In the genomic region with DNA sequence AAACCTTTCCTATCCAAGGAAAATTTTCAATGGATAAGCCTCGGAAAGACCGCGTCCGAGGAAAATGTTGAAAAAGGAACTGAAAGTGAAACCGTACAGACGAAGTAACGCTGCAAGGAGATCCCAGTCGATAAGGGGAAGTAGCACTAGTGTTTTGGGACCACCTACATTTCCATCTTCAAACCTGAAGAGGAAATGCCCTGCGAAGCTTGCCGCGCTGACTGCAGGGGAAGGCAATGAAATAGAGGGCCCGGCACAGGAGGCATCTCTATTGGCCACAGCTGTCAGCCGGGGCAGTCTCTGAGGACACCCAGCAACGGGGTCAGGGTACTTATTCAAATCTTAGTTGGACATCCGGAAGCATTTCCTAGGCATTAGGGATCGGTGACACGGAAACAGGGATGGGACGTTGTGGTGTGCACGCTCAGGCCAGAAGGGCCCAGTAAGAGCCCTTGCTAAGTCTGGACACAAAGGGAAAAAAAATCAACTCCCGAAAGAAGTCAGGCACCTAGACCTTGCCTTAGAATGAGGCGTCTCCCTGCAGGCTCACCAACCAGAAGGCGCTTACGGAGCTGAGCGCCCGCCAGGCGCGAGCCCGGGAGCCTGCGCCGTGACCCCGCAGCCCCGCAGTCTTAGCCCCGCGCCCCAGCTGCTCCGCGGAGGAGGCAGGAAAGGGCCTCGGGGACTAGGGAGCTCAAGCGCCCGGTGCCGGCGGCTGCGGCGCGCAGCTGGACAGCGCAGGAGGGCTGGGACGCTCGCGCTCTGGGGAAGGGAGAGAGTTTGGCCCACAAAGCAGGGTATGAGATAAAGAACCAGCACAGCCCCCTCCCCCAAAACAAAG, we compare ENCODE assay signal across 1 cellular context.
TF ChIP-seq lines count a peak whose summit lies in the region.

No MANE protein-coding gene starts in this region.

TF ChIP-seq in HepG2, 621 proteins besides CTCF, POLR2A, EP300 and RAD21 (continued from another document and continues in another):
- TF ChIP-seq KDM2A (CRISPR knock-in tag; IDR thresholded peaks at IDR 0.05; ENCODE audit: borderline replicate concordance, low read depth) = no peak
- no peak for TF ChIP-seq RNF2 (conservative IDR thresholded peaks at IDR 0.05; ENCODE audit: low read depth)
- no peak for TF ChIP-seq KDM4B (CRISPR knock-in tag; IDR thresholded peaks at IDR 0.05)
- TF ChIP-seq ZNF577 (CRISPR knock-in tag; IDR thresholded peaks at IDR 0.05; ENCODE audit: borderline replicate concordance, low read depth) = no peak
- no peak for TF ChIP-seq RARA (CRISPR knock-in tag; IDR thresholded peaks at IDR 0.05)
- TF ChIP-seq SSRP1 (CRISPR knock-in tag; IDR thresholded peaks at IDR 0.05) = no peak
- no peak for TF ChIP-seq ZNF337 (CRISPR knock-in tag; IDR thresholded peaks at IDR 0.05; ENCODE audit: borderline replicate concordance, low read depth)
- no peak for TF ChIP-seq PAF1 (CRISPR knock-in tag; IDR thresholded peaks at IDR 0.05)
- no peak for TF ChIP-seq ZNF496 (CRISPR knock-in tag; IDR thresholded peaks at IDR 0.05; ENCODE audit: insufficient replicate concordance)
- no peak for TF ChIP-seq ZNF326 (CRISPR knock-in tag; IDR thresholded peaks at IDR 0.05; ENCODE audit: borderline replicate concordance)
- TF ChIP-seq ZBTB1 (CRISPR knock-in tag; IDR thresholded peaks at IDR 0.05; ENCODE audit: borderline replicate concordance) = no peak
- TF ChIP-seq HOXD1 (CRISPR knock-in tag; IDR thresholded peaks at IDR 0.05) = no peak
- TF ChIP-seq, protein P1, sequence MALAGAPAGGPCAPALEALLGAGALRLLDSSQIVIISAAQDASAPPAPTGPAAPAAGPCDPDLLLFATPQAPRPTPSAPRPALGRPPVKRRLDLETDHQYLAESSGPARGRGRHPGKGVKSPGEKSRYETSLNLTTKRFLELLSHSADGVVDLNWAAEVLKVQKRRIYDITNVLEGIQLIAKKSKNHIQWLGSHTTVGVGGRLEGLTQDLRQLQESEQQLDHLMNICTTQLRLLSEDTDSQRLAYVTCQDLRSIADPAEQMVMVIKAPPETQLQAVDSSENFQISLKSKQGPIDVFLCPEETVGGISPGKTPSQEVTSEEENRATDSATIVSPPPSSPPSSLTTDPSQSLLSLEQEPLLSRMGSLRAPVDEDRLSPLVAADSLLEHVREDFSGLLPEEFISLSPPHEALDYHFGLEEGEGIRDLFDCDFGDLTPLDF (CRISPR knock-in tag; IDR thresholded peaks at IDR 0.05) = no peak
- no peak for TF ChIP-seq HMG20B (CRISPR knock-in tag; conservative IDR thresholded peaks at IDR 0.05)
- no peak for TF ChIP-seq YEATS2 (CRISPR knock-in tag; IDR thresholded peaks at IDR 0.05; ENCODE audit: borderline replicate concordance)
- TF ChIP-seq ZNF383 (CRISPR knock-in tag; IDR thresholded peaks at IDR 0.05; ENCODE audit: borderline replicate concordance) = no peak
- TF ChIP-seq ZNF816 (CRISPR knock-in tag; IDR thresholded peaks at IDR 0.05; ENCODE audit: borderline replicate concordance) = no peak
- no peak for TF ChIP-seq CEBPB (IDR thresholded peaks at IDR 0.05; ENCODE audit: borderline replicate concordance, low read depth, low read length)
- TF ChIP-seq, protein P2, sequence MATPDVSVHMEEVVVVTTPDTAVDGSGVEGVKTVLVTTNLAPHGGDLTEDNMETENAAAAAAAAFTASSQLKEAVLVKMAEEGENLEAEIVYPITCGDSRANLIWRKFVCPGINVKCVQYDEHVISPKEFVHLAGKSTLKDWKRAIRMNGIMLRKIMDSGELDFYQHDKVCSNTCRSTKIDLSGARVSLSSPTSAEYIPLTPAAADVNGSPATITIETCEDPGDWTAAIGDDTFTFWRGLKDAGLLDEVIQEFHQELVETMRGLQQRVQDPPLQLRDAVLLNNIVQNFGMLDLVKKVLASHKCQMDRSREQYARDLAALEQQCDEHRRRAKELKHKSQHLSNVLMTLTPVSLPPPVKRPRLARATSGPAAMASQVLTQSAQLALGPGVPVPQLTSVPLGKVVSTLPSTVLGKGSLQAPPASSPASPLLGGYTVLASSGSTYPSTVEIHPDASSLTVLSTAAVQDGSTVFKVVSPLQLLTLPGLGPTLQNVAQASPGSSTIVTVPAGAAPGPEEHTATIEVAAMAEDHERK (CRISPR knock-in tag; IDR thresholded peaks at IDR 0.05; ENCODE audit: low read depth) = no peak
- TF ChIP-seq ONECUT2 (CRISPR knock-in tag; IDR thresholded peaks at IDR 0.05) = no peak
- no peak for TF ChIP-seq RARG (CRISPR knock-in tag; IDR thresholded peaks at IDR 0.05; ENCODE audit: low read depth)
- TF ChIP-seq TAF15 (IDR thresholded peaks at IDR 0.05; ENCODE audit: low read depth, low read length, poor library complexity, severe bottlenecking) = no peak
- 0 out of 2 replicates have a peak, but pooled peaks have one; percentile 42 for TF ChIP-seq NFYC (CRISPR knock-in tag; IDR thresholded peaks at IDR 0.05)
- TF ChIP-seq, protein P3, sequence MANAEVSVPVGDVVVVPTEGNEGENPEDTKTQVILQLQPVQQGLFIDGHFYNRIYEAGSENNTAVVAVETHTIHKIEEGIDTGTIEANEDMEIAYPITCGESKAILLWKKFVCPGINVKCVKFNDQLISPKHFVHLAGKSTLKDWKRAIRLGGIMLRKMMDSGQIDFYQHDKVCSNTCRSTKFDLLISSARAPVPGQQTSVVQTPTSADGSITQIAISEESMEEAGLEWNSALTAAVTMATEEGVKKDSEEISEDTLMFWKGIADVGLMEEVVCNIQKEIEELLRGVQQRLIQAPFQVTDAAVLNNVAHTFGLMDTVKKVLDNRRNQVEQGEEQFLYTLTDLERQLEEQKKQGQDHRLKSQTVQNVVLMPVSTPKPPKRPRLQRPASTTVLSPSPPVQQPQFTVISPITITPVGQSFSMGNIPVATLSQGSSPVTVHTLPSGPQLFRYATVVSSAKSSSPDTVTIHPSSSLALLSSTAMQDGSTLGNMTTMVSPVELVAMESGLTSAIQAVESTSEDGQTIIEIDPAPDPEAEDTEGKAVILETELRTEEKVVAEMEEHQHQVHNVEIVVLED (CRISPR knock-in tag; IDR thresholded peaks at IDR 0.05; ENCODE audit: borderline replicate concordance) = no peak
- no peak for TF ChIP-seq HMGA1 (CRISPR knock-in tag; conservative IDR thresholded peaks at IDR 0.05)
- TF ChIP-seq ZNF629 (CRISPR knock-in tag; conservative IDR thresholded peaks at IDR 0.05) = no peak
- TF ChIP-seq ZNF121 (CRISPR knock-in tag; IDR thresholded peaks at IDR 0.05) = peak; percentile 19; the same call in 1 of the 2 replicates
- no peak for TF ChIP-seq ZNF720 (CRISPR knock-in tag; IDR thresholded peaks at IDR 0.05)
- TF ChIP-seq, protein P4, sequence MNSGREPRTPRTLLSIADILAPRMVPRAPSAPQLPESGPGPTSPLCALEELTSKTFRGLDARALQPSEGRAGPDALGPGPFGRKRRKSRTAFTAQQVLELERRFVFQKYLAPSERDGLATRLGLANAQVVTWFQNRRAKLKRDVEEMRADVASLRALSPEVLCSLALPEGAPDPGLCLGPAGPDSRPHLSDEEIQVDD (CRISPR knock-in tag; IDR thresholded peaks at IDR 0.05; ENCODE audit: borderline replicate concordance) = no peak
- TF ChIP-seq AHR (CRISPR knock-in tag; IDR thresholded peaks at IDR 0.05) = no peak; the same call in 1 of the 2 replicates
- no peak; the same call in 1 of the 2 replicates for TF ChIP-seq RXRB (CRISPR knock-in tag; IDR thresholded peaks at IDR 0.05; ENCODE audit: borderline replicate concordance)
- TF ChIP-seq, protein P5, sequence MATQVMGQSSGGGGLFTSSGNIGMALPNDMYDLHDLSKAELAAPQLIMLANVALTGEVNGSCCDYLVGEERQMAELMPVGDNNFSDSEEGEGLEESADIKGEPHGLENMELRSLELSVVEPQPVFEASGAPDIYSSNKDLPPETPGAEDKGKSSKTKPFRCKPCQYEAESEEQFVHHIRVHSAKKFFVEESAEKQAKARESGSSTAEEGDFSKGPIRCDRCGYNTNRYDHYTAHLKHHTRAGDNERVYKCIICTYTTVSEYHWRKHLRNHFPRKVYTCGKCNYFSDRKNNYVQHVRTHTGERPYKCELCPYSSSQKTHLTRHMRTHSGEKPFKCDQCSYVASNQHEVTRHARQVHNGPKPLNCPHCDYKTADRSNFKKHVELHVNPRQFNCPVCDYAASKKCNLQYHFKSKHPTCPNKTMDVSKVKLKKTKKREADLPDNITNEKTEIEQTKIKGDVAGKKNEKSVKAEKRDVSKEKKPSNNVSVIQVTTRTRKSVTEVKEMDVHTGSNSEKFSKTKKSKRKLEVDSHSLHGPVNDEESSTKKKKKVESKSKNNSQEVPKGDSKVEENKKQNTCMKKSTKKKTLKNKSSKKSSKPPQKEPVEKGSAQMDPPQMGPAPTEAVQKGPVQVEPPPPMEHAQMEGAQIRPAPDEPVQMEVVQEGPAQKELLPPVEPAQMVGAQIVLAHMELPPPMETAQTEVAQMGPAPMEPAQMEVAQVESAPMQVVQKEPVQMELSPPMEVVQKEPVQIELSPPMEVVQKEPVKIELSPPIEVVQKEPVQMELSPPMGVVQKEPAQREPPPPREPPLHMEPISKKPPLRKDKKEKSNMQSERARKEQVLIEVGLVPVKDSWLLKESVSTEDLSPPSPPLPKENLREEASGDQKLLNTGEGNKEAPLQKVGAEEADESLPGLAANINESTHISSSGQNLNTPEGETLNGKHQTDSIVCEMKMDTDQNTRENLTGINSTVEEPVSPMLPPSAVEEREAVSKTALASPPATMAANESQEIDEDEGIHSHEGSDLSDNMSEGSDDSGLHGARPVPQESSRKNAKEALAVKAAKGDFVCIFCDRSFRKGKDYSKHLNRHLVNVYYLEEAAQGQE (IDR thresholded peaks at IDR 0.05; ENCODE audit: borderline replicate concordance in 1 of 2, low read depth in 1 of 2, low read length in 2 of 2) = no peak
- no peak for TF ChIP-seq ZNF780A (CRISPR knock-in tag; IDR thresholded peaks at IDR 0.05)
- TF ChIP-seq ZC3H4 (CRISPR knock-in tag; IDR thresholded peaks at IDR 0.05; ENCODE audit: borderline replicate concordance) = no peak
- TF ChIP-seq, protein P6, sequence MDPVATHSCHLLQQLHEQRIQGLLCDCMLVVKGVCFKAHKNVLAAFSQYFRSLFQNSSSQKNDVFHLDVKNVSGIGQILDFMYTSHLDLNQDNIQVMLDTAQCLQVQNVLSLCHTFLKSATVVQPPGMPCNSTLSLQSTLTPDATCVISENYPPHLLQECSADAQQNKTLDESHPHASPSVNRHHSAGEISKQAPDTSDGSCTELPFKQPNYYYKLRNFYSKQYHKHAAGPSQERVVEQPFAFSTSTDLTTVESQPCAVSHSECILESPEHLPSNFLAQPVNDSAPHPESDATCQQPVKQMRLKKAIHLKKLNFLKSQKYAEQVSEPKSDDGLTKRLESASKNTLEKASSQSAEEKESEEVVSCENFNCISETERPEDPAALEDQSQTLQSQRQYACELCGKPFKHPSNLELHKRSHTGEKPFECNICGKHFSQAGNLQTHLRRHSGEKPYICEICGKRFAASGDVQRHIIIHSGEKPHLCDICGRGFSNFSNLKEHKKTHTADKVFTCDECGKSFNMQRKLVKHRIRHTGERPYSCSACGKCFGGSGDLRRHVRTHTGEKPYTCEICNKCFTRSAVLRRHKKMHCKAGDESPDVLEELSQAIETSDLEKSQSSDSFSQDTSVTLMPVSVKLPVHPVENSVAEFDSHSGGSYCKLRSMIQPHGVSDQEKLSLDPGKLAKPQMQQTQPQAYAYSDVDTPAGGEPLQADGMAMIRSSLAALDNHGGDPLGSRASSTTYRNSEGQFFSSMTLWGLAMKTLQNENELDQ (CRISPR knock-in tag; IDR thresholded peaks at IDR 0.05; ENCODE audit: borderline replicate concordance) = no peak
- TF ChIP-seq ZNF550 (CRISPR knock-in tag; IDR thresholded peaks at IDR 0.05; ENCODE audit: borderline replicate concordance) = no peak
- no peak for TF ChIP-seq SAFB2 (CRISPR knock-in tag; IDR thresholded peaks at IDR 0.05; ENCODE audit: borderline replicate concordance, low read depth)
- no peak for TF ChIP-seq ZNF878 (CRISPR knock-in tag; IDR thresholded peaks at IDR 0.05)
- no peak for TF ChIP-seq ZNF703 (CRISPR knock-in tag; IDR thresholded peaks at IDR 0.05; ENCODE audit: borderline replicate concordance)
- TF ChIP-seq FOXA3 (CRISPR knock-in tag; IDR thresholded peaks at IDR 0.05) = no peak
- no peak for TF ChIP-seq TCF7L2 (IDR thresholded peaks at IDR 0.05; ENCODE audit: low read depth, low read length)
- TF ChIP-seq, protein P7, sequence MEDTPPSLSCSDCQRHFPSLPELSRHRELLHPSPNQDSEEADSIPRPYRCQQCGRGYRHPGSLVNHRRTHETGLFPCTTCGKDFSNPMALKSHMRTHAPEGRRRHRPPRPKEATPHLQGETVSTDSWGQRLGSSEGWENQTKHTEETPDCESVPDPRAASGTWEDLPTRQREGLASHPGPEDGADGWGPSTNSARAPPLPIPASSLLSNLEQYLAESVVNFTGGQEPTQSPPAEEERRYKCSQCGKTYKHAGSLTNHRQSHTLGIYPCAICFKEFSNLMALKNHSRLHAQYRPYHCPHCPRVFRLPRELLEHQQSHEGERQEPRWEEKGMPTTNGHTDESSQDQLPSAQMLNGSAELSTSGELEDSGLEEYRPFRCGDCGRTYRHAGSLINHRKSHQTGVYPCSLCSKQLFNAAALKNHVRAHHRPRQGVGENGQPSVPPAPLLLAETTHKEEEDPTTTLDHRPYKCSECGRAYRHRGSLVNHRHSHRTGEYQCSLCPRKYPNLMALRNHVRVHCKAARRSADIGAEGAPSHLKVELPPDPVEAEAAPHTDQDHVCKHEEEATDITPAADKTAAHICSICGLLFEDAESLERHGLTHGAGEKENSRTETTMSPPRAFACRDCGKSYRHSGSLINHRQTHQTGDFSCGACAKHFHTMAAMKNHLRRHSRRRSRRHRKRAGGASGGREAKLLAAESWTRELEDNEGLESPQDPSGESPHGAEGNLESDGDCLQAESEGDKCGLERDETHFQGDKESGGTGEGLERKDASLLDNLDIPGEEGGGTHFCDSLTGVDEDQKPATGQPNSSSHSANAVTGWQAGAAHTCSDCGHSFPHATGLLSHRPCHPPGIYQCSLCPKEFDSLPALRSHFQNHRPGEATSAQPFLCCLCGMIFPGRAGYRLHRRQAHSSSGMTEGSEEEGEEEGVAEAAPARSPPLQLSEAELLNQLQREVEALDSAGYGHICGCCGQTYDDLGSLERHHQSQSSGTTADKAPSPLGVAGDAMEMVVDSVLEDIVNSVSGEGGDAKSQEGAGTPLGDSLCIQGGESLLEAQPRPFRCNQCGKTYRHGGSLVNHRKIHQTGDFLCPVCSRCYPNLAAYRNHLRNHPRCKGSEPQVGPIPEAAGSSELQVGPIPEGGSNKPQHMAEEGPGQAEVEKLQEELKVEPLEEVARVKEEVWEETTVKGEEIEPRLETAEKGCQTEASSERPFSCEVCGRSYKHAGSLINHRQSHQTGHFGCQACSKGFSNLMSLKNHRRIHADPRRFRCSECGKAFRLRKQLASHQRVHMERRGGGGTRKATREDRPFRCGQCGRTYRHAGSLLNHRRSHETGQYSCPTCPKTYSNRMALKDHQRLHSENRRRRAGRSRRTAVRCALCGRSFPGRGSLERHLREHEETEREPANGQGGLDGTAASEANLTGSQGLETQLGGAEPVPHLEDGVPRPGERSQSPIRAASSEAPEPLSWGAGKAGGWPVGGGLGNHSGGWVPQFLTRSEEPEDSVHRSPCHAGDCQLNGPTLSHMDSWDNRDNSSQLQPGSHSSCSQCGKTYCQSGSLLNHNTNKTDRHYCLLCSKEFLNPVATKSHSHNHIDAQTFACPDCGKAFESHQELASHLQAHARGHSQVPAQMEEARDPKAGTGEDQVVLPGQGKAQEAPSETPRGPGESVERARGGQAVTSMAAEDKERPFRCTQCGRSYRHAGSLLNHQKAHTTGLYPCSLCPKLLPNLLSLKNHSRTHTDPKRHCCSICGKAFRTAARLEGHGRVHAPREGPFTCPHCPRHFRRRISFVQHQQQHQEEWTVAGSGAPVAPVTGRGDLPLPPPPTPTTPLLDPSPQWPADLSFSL (CRISPR knock-in tag; IDR thresholded peaks at IDR 0.05) = no peak
- TF ChIP-seq SUZ12 (IDR thresholded peaks at IDR 0.05; ENCODE audit: low read depth, low read length) = no peak
- no peak for TF ChIP-seq AKAP8 (CRISPR knock-in tag; IDR thresholded peaks at IDR 0.05)
